8 cellular contexts compared by ENCODE assay signal in genomic region chr11:44564198-44564597, GRCh38. TPM values are rescaled to one million over a fixed set of nuclear protein-coding genes. Genes with fewer than 3 reads are reported as not detected.
DNase-seq lines count a peak whose midpoint lies in the region; ATAC-seq and TF ChIP-seq lines count a peak whose summit lies in the region.

No MANE protein-coding gene starts in this region.

- no peaks in the 10 kb centered on the region for H3K27me3 ChIP-seq in upper lobe of right lung

- peaks cover 47% of the 10 kb centered on the region for H3K4me1 Mint-ChIP-seq in activated naive CD4-positive, alpha-beta T cell treated with anti-CD3 and anti-CD28 coated beads for 36 hours (ENCODE audit: low read depth)
- peaks cover 17% of the 10 kb centered on the region for H3K4me1 Mint-ChIP-seq in activated T-helper 17 cell treated with anti-CD3 and anti-CD28 coated beads, Interleukin-2, amount 50 U/mL, for 72 hours

- peak; percentile 23 for DNase-seq in activated naive CD4-positive, alpha-beta T cell treated with anti-CD3 and anti-CD28 coated beads for 36 hours
- DNase-seq in activated naive CD4-positive, alpha-beta T cell treated with Interleukin-2 at 50 U/mL for 16 hours: no peak
- DNase-seq in left colon (peak; percentile 66 to 68), upper lobe of right lung (no peak), kidney tubule cell (ENCODE audit: low spot score) (no peak)

- CTCF ChIA-PET in activated naive CD4-positive, alpha-beta T cell treated with anti-CD3 and anti-CD28 coated beads for 36 hours (lab: Charles Lee): interaction anchor here (1.4 to 3.0 kb wide), 3 partner anchors 8 to 53 kb away, joined by 8 to 20 read pairs (median 16); no protein-coding TSS in a partner anchor

- peaks cover 15% of the 10 kb centered on the region for H3K36me3 Mint-ChIP-seq in activated naive CD4-positive, alpha-beta T cell treated with anti-CD3 and anti-CD28 coated beads for 36 hours (ENCODE audit: low read depth)
- peaks cover 37% of the 10 kb centered on the region for H3K36me3 Mint-ChIP-seq in activated T-helper 17 cell treated with anti-CD3 and anti-CD28 coated beads, Interleukin-2, amount 50 U/mL, for 72 hours (ENCODE audit: low read depth)

- TF ChIP-seq CTCF in upper lobe of right lung (IDR thresholded peaks at IDR 0.05): no peak

- H3K36me3 ChIP-seq in upper lobe of right lung: no peaks in the 10 kb centered on the region

- no peak overlapping the region for H3K4me3 Mint-ChIP-seq in activated naive CD4-positive, alpha-beta T cell treated with anti-CD3 and anti-CD28 coated beads for 36 hours
- peak overlapping the region; percentile 91 for H3K4me3 Mint-ChIP-seq in activated T-helper 17 cell treated with anti-CD3 and anti-CD28 coated beads, Interleukin-2, amount 50 U/mL, for 72 hours

- H3K9me3 Mint-ChIP-seq in activated naive CD4-positive, alpha-beta T cell treated with anti-CD3 and anti-CD28 coated beads for 36 hours: no peaks in the 10 kb centered on the region
- H3K9me3 Mint-ChIP-seq in activated T-helper 17 cell treated with anti-CD3 and anti-CD28 coated beads, Interleukin-2, amount 50 U/mL, for 72 hours: no peaks in the 10 kb centered on the region

- H3K27ac ChIP-seq in upper lobe of right lung: peak overlapping the region; percentile 97

- no peak for ATAC-seq in activated T-helper 17 cell treated with anti-CD3 and anti-CD28 coated beads, Interleukin-2, amount 50 U/mL, for 72 hours (replicated peaks)
- ATAC-seq in left colon: peak; percentile 50
- no peak for ATAC-seq in upper lobe of right lung
- no peak for ATAC-seq in HG03439 (IDR thresholded peaks at IDR 0.05; ENCODE audit: unreplicated experiment)
- no peak for ATAC-seq in GM19463 (IDR thresholded peaks at IDR 0.05; ENCODE audit: unreplicated experiment)

- peaks cover 53% of the 10 kb centered on the region for H3K4me1 ChIP-seq in upper lobe of right lung

- H3K27ac Mint-ChIP-seq in activated naive CD4-positive, alpha-beta T cell treated with anti-CD3 and anti-CD28 coated beads for 36 hours: no peak overlapping the region
- H3K27ac Mint-ChIP-seq in activated T-helper 17 cell treated with anti-CD3 and anti-CD28 coated beads, Interleukin-2, amount 50 U/mL, for 72 hours: no peak overlapping the region

- H3K27me3 Mint-ChIP-seq in activated naive CD4-positive, alpha-beta T cell treated with anti-CD3 and anti-CD28 coated beads for 36 hours (ENCODE audit: low read depth): no peaks in the 10 kb centered on the region
- H3K27me3 Mint-ChIP-seq in activated T-helper 17 cell treated with anti-CD3 and anti-CD28 coated beads, Interleukin-2, amount 50 U/mL, for 72 hours: no peaks in the 10 kb centered on the region

- intact Hi-C loops in activated naive CD4-positive, alpha-beta T cell treated with anti-CD3 and anti-CD28 coated beads for 36 hours (cut with micrococcal nuclease): no loop called here
- intact Hi-C loops in left colon (cut with DNase I, micrococcal nuclease): loop anchor here in 1 of 2 donors (5.0 kb wide), 1 partner anchor 348 kb away; no protein-coding TSS in a partner anchor
- intact Hi-C loops in upper lobe of right lung (cut with DNase I): no loop called here

- H3K9me3 ChIP-seq in upper lobe of right lung: no peaks in the 10 kb centered on the region

- peak overlapping the region; percentile 40 for H3K4me3 ChIP-seq in upper lobe of right lung

RNA-seq across cellular contexts. Expression of gene CD82, which starts 1.3 kb away (rescaled TPM):
- 100 to 1,000 TPM; 140 to 141 TPM for total RNA-seq in activated naive CD4-positive, alpha-beta T cell treated with anti-CD3 and anti-CD28 coated beads for 36 hours
- 100 to 1,000 TPM; 147 to 620 TPM for total RNA-seq in activated T-helper 17 cell treated with anti-CD3 and anti-CD28 coated beads, Interleukin-2, amount 50 U/mL, for 72 hours
- 10 to 100 TPM; 30.0 to 36.1 TPM for total RNA-seq in left colon
- total RNA-seq in upper lobe of right lung: 144 TPM

Comparison
In these comparisons a context has a peak if more than half of its experiments do, and no peak if none do; other contexts are left out.
1. DNase-seq: peak in activated naive CD4-positive, alpha-beta T cell treated with anti-CD3 and anti-CD28 coated beads for 36 hours (single experiment) and left colon (2 of 2); none in activated naive CD4-positive, alpha-beta T cell treated with Interleukin-2 at 50 U/mL for 16 hours (single experiment), upper lobe of right lung (single experiment) and kidney tubule cell (single experiment).